20 cellular contexts compared by ENCODE assay signal in the genomic region with DNA sequence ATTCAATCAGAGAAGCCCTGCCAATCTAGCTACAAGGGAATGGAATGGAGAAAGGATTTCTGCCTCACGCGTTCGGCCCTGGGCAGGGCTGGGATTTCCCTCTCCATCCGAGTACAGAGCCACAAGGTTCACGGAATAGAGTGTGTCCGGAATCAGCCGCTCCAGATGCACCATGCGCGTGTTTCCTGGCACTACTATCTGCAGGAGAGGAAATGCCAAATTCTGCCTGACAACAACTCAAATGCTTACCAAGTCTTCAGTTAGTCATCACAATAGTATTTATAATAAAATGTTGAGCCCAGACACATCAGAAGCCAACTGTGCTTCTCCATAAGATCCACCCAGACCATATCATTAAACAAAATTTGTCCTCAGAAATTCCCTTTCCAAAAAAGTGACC.
DNase-seq lines count a peak whose midpoint lies in the region; ATAC-seq and TF ChIP-seq lines count a peak whose summit lies in the region.
"Had no signal": no experiment of that assay in that cellular context is flagged by ENCODE, and none has a peak within 500 bp of the region (broad histone marks: within the 10 kb centered on the region; RNA-seq: fewer than 3 reads in every experiment).

No MANE protein-coding gene starts in this region.

- no peak for ATAC-seq in HG03159 (IDR thresholded peaks at IDR 0.05; ENCODE audit: unreplicated experiment)
- no peak for ATAC-seq in GM21423 (IDR thresholded peaks at IDR 0.05; ENCODE audit: unreplicated experiment)
- ATAC-seq: activated T-cell treated with anti-CD3 and anti-CD28 coated beads, Interleukin-2, amount 50 U/mL, for 4 hours; pancreas had no signal

- peak; percentile 46 for DNase-seq in GM03348 (ENCODE audit: low spot score)
- peak; percentile 38 for DNase-seq in astrocyte of the hippocampus (ENCODE audit: low read depth, low spot score)
- DNase-seq in fibroblast of villous mesenchyme (ENCODE audit: low read depth), result peak; percentile 81
- DNase-seq in hepatic stellate cell (ENCODE audit: low spot score), result no peak
- no peak for DNase-seq in DMS79 treated with DMSO at 0.1 percent for 48 hours (lab: John Stamatoyannopoulos, UW)
- DNase-seq: activated CD4-positive, alpha-beta memory T cell treated with anti-CD3 and anti-CD28 coated beads, Interleukin-2, amount 10 ng/mL, durations not matched to agents 7 days and 5 days; activated T-cell treated with anti-CD3 and anti-CD28 coated beads, Interleukin-2, amount 50 U/mL, for 4 hours; C1 segment of cervical spinal cord; Kasumi-1; NCI-H1694; NCI-H345; pancreas; Right ventricle myocardium superior; stimulated activated CD4-positive, alpha-beta T cell treated with anti-CD3 and anti-CD28 coated beads, Interleukin-4, amount 100 ng/mL, for 24 hours; stimulated activated CD8-positive, alpha-beta memory T cell treated with anti-CD3 and anti-CD28 coated beads, Interleukin-4, amount 100 ng/mL, for 48 hours had no signal

- H3K4me3 ChIP-seq in fibroblast of villous mesenchyme (ENCODE audit: low read depth, low read length), result no peak overlapping the region
- H3K4me3 ChIP-seq in skeletal muscle satellite cell (ENCODE audit: low read length), result no peak overlapping the region
- H3K4me3 ChIP-seq: HAP-1, pancreas, suprapubic skin had no signal

- no peak for TF ChIP-seq CTCF in fibroblast of villous mesenchyme (IDR thresholded peaks at IDR 0.05; ENCODE audit: insufficient read depth, low read depth, low read length)

- H3K4me2 ChIP-seq in skeletal muscle satellite cell (ENCODE audit: low read length), result peak overlapping the region; percentile 24

- peaks cover 52% of the 10 kb centered on the region for H3K36me3 ChIP-seq in skeletal muscle satellite cell (ENCODE audit: insufficient read depth, low read length)
- H3K36me3 ChIP-seq: HAP-1, pancreas had no signal

- peaks cover 14% of the 10 kb centered on the region for H3K4me1 ChIP-seq in skeletal muscle satellite cell (ENCODE audit: control insufficient read depth, insufficient read depth, low read length)
- H3K4me1 ChIP-seq: HAP-1, pancreas, suprapubic skin had no signal

- no peaks in the 10 kb centered on the region for H3K9me3 ChIP-seq in skeletal muscle satellite cell (replicated peaks; ENCODE audit: low read length)
- H3K9me3 ChIP-seq: HAP-1, pancreas, suprapubic skin had no signal

- H3K9ac ChIP-seq in skeletal muscle satellite cell (ENCODE audit: low read depth, low read length), result no peak overlapping the region

- H3K27me3 ChIP-seq in skeletal muscle satellite cell (ENCODE audit: control insufficient read depth, insufficient read depth, low read length), result no peaks in the 10 kb centered on the region
- H3K27me3 ChIP-seq: pancreas, suprapubic skin had no signal

Comparison
In these comparisons a context has a peak if more than half of its experiments do, and no peak if none do; other contexts are left out.
1. DNase-seq: peak in GM03348 (single experiment), astrocyte of the hippocampus (single experiment) and fibroblast of villous mesenchyme (single experiment); none in hepatic stellate cell (single experiment) and DMS79 treated with DMSO at 0.1 percent for 48 hours (single experiment).